Comparison of ENCODE assay signal across 8 cellular contexts in the genomic region with DNA sequence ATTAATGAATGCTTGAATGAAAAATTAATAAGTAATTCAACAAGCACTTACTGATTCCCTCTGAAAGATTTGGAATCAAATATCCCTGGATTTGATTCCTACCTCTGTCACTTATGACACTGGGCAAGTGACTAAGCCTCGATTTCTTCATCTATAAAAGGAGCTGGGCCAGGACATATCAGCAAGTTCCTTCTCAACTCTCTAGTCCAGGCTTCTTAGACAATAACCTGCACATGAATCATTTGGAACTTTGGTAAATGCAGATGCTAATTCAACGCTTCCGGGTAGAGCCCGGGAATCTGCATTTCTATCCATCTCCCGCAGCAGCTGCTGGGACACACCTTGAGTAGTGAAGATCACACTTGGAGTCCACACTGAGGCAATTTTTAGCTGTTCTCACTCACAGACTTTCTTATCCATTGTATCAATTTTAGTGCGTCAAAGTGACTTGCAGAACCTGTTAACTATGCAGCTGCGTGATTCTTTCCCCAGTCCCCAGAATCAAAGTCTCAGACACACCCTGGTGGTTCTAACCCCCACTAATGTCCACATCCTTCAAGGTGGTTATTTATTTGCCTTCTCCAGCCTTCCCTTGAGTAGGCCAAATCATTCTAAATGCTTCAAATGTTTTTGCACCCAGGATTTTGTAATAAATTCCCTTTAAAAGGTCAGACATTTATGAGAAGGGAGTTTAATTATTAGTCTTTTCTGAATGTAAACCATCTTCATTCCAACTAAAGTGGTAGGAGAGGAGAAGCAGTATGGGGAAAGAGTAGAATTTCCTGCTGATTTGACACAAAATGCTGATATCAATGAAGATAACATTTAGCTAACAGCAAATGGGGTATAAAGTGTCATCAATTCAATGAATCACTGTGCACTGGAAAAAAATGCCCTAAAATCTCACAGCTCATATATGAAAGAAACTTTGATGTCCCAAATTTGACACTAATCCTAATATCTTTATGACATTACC. TPM values are rescaled to one million over a fixed set of nuclear protein-coding genes. Genes with fewer than 3 reads are reported as not detected.
DNase-seq lines count a peak whose midpoint lies in the region; ATAC-seq, FAIRE-seq and TF ChIP-seq lines count a peak whose summit lies in the region.

No MANE protein-coding gene starts in this region.

- no TSS peak for BruUV-seq in Calu3 (replicated peaks; lab: Mats Ljungman, UMichigan)
- BruUV-seq in endothelial cell of umbilical vein (replicated peaks; lab: Mats Ljungman, UMichigan): TSS peak; percentile 39

- no peak for TF ChIP-seq POLR2A in endothelial cell of umbilical vein (IDR thresholded peaks at IDR 0.05; ENCODE audit: low read depth, low read length)
- TF ChIP-seq POLR2A in GM18505 (IDR thresholded peaks at IDR 0.05; ENCODE audit: borderline replicate concordance, extremely low read depth, insufficient read depth, insufficient read length): no peak

- H3K9me3 Mint-ChIP-seq in Calu3 (ENCODE audit: low read depth, unreplicated experiment) (no peaks in the 10 kb centered on the region), neural progenitor cell (no peaks in the 10 kb centered on the region)

- no peak for TF ChIP-seq CTCF in Calu3 (IDR thresholded peaks at IDR 0.05; ENCODE audit: unreplicated experiment)
- no peak for TF ChIP-seq CTCF in endothelial cell of umbilical vein (IDR thresholded peaks at IDR 0.05; ENCODE audit: extremely low read depth in 1 of 2, insufficient read depth in 1 of 2, low read depth in 1 of 2, low read length in 2 of 2)
- TF ChIP-seq CTCF in neural progenitor cell (IDR thresholded peaks at IDR 0.05): no peak

- H3K4me3 ChIP-seq in endothelial cell of umbilical vein (replicated peaks in 1 of 3; ENCODE audit: insufficient read depth in 1 of 3, low read depth in 1 of 3, low read length in 3 of 3) (no peak overlapping the region), neural progenitor cell (no peak overlapping the region)

- intact Hi-C loops in Calu3 (cut with micrococcal nuclease; ENCODE audit: unreplicated experiment) (loop anchor here (2.0 kb wide), 1 partner anchor 25 kb away; no protein-coding TSS in a partner anchor), endothelial cell of umbilical vein (cut with micrococcal nuclease) (loop anchor here (1.0 to 5.0 kb wide), 4 partner anchors 26 to 77 kb away; a partner anchor contains a TSS)

- dilution Hi-C loops in endothelial cell of umbilical vein (cut with MboI; ENCODE audit: extremely low pct_ligation_motif_present, low sequenced_read_pairs): no loop called here

- peak overlapping the region; percentile 39 for H3K4me2 ChIP-seq in endothelial cell of umbilical vein (ENCODE audit: insufficient read depth, low read length)
- H3K4me2 ChIP-seq in neural progenitor cell: peak overlapping the region; percentile 29

- ATAC-seq in GM18505 (IDR thresholded peaks at IDR 0.05; ENCODE audit: unreplicated experiment) (no peak), HG02938 (IDR thresholded peaks at IDR 0.05; ENCODE audit: unreplicated experiment) (no peak)

- peaks cover 38% of the 10 kb centered on the region for H3K4me1 ChIP-seq in endothelial cell of umbilical vein (ENCODE audit: control insufficient read depth, extremely low read depth, insufficient read depth, low read length)
- peaks cover 27% of the 10 kb centered on the region for H3K4me1 ChIP-seq in neural progenitor cell

- H3K9me3 ChIP-seq in endothelial cell of umbilical vein (replicated peaks; ENCODE audit: control insufficient read depth, insufficient read depth, low read length): no peaks in the 10 kb centered on the region
- H3K9me3 ChIP-seq in neural progenitor cell (ENCODE audit: low read depth): no peaks in the 10 kb centered on the region

- H3K27me3 Mint-ChIP-seq in Calu3 (ENCODE audit: unreplicated experiment) (no peaks in the 10 kb centered on the region), neural progenitor cell (ENCODE audit: insufficient read depth, low read depth) (peaks cover 8% of the 10 kb centered on the region)

- H3K27ac ChIP-seq in endothelial cell of umbilical vein (ENCODE audit: insufficient read depth, low read depth, low read length) (peak overlapping the region; percentile 58), neural progenitor cell (no peak overlapping the region)

- peak; percentile 21 for FAIRE-seq in endothelial cell of umbilical vein (lab: Jason Lieb, UNC)

- POLR2A ChIA-PET in endothelial cell of umbilical vein (lab: Charles Lee): interaction anchor here (0.8 kb wide), 1 partner anchor 63 kb away, joined by 3 read pairs; no protein-coding TSS in a partner anchor

- H3K4me3 Mint-ChIP-seq in Calu3 (ENCODE audit: low read depth, unreplicated experiment) (peak overlapping the region; percentile 44), neural progenitor cell (no peak overlapping the region)

- H3K9ac ChIP-seq in endothelial cell of umbilical vein (replicated peaks; ENCODE audit: extremely low read depth, insufficient read depth, low read length) (peak overlapping the region; percentile 3), neural progenitor cell (no peak overlapping the region)

- no peaks in the 10 kb centered on the region for H3K79me2 ChIP-seq in endothelial cell of umbilical vein (ENCODE audit: control insufficient read depth, insufficient read depth, low read length)
- no peaks in the 10 kb centered on the region for H3K79me2 ChIP-seq in neural progenitor cell (ENCODE audit: low read depth)

- CTCF ChIA-PET in Calu3 (lab: Charles Lee) (interaction anchor here (0.5 to 1.4 kb wide), 6 partner anchors 9 to 90 kb away, joined by 3 to 5 read pairs (median 3); a partner anchor contains a TSS), endothelial cell of umbilical vein (lab: Charles Lee) (interaction anchor here (1.0 to 1.5 kb wide), 4 partner anchors 31 to 120 kb away, joined by 3 to 5 read pairs (median 4); no protein-coding TSS in a partner anchor)

- H3K36me3 Mint-ChIP-seq in Calu3 (ENCODE audit: insufficient read depth, unreplicated experiment) (peaks cover 6% of the 10 kb centered on the region), neural progenitor cell (no peaks in the 10 kb centered on the region)

- peaks cover 20% of the 10 kb centered on the region for H3F3A ChIP-seq in neural progenitor cell (ENCODE audit: low read depth)

- no peaks in the 10 kb centered on the region for H4K20me1 ChIP-seq in endothelial cell of umbilical vein (replicated peaks; ENCODE audit: control insufficient read depth, extremely low read depth, insufficient read depth, low read length)
- H4K20me1 ChIP-seq in neural progenitor cell (ENCODE audit: low read depth): peaks cover 10% of the 10 kb centered on the region

- H2AFZ ChIP-seq in endothelial cell of umbilical vein (ENCODE audit: low read depth, low read length): no peak overlapping the region
- H2AFZ ChIP-seq in neural progenitor cell (replicated peaks): no peak overlapping the region

- H3K4me1 Mint-ChIP-seq in Calu3 (ENCODE audit: low read depth, unreplicated experiment) (peaks cover 27% of the 10 kb centered on the region), neural progenitor cell (peaks cover 46% of the 10 kb centered on the region)

- H3K9me1 ChIP-seq in endothelial cell of umbilical vein (replicated peaks; ENCODE audit: control insufficient read depth, extremely low read depth, insufficient read depth, low read length): no peaks in the 10 kb centered on the region

- H3K36me3 ChIP-seq in endothelial cell of umbilical vein (ENCODE audit: control insufficient read depth in 2 of 2, extremely low read depth in 1 of 2, insufficient read depth in 2 of 2, low read length in 2 of 2) (no peaks in the 10 kb centered on the region), neural progenitor cell (no peaks in the 10 kb centered on the region)

- H3K27ac Mint-ChIP-seq in Calu3 (ENCODE audit: unreplicated experiment): peak overlapping the region; percentile 87
- no peak overlapping the region for H3K27ac Mint-ChIP-seq in neural progenitor cell

- H3K27me3 ChIP-seq in endothelial cell of umbilical vein (ENCODE audit: control insufficient read depth in 2 of 2, insufficient read depth in 2 of 2, low read length in 2 of 2): no peaks in the 10 kb centered on the region
- H3K27me3 ChIP-seq in neural progenitor cell: no peaks in the 10 kb centered on the region

- peak; percentile 52 for DNase-seq in Calu3
- DNase-seq in OCI-M1 (lab: John Stamatoyannopoulos, UW): peak; percentile 47
- DNase-seq in endothelial cell of umbilical vein (ENCODE audit: low read depth, low spot score): no peak
- no peak for DNase-seq in neural progenitor cell (ENCODE audit: low spot score)
- DNase-seq in NCI-H446 treated with DMSO at 0.1 percent for 48 hours (lab: John Stamatoyannopoulos, UW): no peak
- DNase-seq in T-helper 9 cell: no peak

RNA-seq across cellular contexts. Expression of a gene that starts 26.0 kb away (rescaled TPM):
- total RNA-seq in Calu3 (2022): 77.4 and 90.4 TPM in 2 replicates
- total RNA-seq in endothelial cell of umbilical vein: 87.5 and 96.7 TPM in 2 replicates
- polyA plus RNA-seq in endothelial cell of umbilical vein: 97.0 and 98.7 TPM in 2 replicates
- polyA plus RNA-seq in endothelial cell of umbilical vein (2011; cell fraction: cytosol; rRNA removed): 80.5 and 93.5 TPM in 2 replicates
- 53.2 and 56.7 TPM in 2 replicates for polyA plus RNA-seq in endothelial cell of umbilical vein (2011; cell fraction: nucleus; rRNA removed)
- 87.3 and 94.2 TPM in 2 replicates for polyA plus RNA-seq in endothelial cell of umbilical vein (2012)
- 41.5 and 52.5 TPM in 2 replicates for polyA minus RNA-seq in endothelial cell of umbilical vein
- polyA minus RNA-seq in endothelial cell of umbilical vein (2011; cell fraction: cytosol; rRNA and poly(A)+ RNA removed): 48.2 TPM
- polyA minus RNA-seq in endothelial cell of umbilical vein (2011; cell fraction: nucleus; rRNA and poly(A)+ RNA removed): 24.4 and 25.3 TPM in 2 replicates
- 7.6 and 16.2 TPM in 2 replicates for total RNA-seq in neural progenitor cell (ENCODE audit: low replicate concordance)

RNA-seq across cellular contexts. Expression of a gene that starts 46.3 kb away (rescaled TPM):
- total RNA-seq in Calu3 (2022) (51.7 and 55.6 TPM in 2 replicates), endothelial cell of umbilical vein (41.8 and 45.7 TPM in 2 replicates), neural progenitor cell (ENCODE audit: low replicate concordance) (11.5 and 31.7 TPM in 2 replicates)
- polyA plus RNA-seq in endothelial cell of umbilical vein: 32.9 and 33.1 TPM in 2 replicates
- polyA plus RNA-seq in endothelial cell of umbilical vein (2011; cell fraction: cytosol; rRNA removed): 33.9 and 42.1 TPM in 2 replicates
- 45.7 and 60.4 TPM in 2 replicates for polyA plus RNA-seq in endothelial cell of umbilical vein (2011; cell fraction: nucleus; rRNA removed)
- 30.0 and 38.9 TPM in 2 replicates for polyA plus RNA-seq in endothelial cell of umbilical vein (2012)
- polyA minus RNA-seq in endothelial cell of umbilical vein: 25.0 and 35.0 TPM in 2 replicates
- 36.4 TPM for polyA minus RNA-seq in endothelial cell of umbilical vein (2011; cell fraction: cytosol; rRNA and poly(A)+ RNA removed)
- 15.7 and 16.9 TPM in 2 replicates for polyA minus RNA-seq in endothelial cell of umbilical vein (2011; cell fraction: nucleus; rRNA and poly(A)+ RNA removed)

RNA-seq across cellular contexts. Expression of a gene that starts 46.7 kb away (rescaled TPM):
- total RNA-seq in Calu3 (2022) (28.0 and 29.8 TPM in 2 replicates), endothelial cell of umbilical vein (25.5 and 30.4 TPM in 2 replicates), neural progenitor cell (ENCODE audit: low replicate concordance) (29.4 and 31.4 TPM in 2 replicates)
- 34.8 and 37.8 TPM in 2 replicates for polyA plus RNA-seq in endothelial cell of umbilical vein
- polyA plus RNA-seq in endothelial cell of umbilical vein (2011; cell fraction: cytosol; rRNA removed): 34.4 and 35.1 TPM in 2 replicates
- polyA plus RNA-seq in endothelial cell of umbilical vein (2011; cell fraction: nucleus; rRNA removed): 27.9 and 28.7 TPM in 2 replicates
- polyA plus RNA-seq in endothelial cell of umbilical vein (2012): 30.1 and 36.2 TPM in 2 replicates
- 45.6 and 53.3 TPM in 2 replicates for polyA minus RNA-seq in endothelial cell of umbilical vein
- polyA minus RNA-seq in endothelial cell of umbilical vein (2011; cell fraction: cytosol; rRNA and poly(A)+ RNA removed): 17.7 TPM
- polyA minus RNA-seq in endothelial cell of umbilical vein (2011; cell fraction: nucleus; rRNA and poly(A)+ RNA removed): 18.3 and 27.9 TPM in 2 replicates

Comparison
In these comparisons a context has a peak if more than half of its experiments do, and no peak if none do; other contexts are left out.
1. DNase-seq: peak in Calu3 (single experiment) and OCI-M1 (single experiment); none in endothelial cell of umbilical vein (single experiment), neural progenitor cell (single experiment), NCI-H446 treated with DMSO at 0.1 percent for 48 hours (single experiment) and T-helper 9 cell (single experiment).